Comparison of ENCODE assay signal across 10 cellular contexts in the genomic region with DNA sequence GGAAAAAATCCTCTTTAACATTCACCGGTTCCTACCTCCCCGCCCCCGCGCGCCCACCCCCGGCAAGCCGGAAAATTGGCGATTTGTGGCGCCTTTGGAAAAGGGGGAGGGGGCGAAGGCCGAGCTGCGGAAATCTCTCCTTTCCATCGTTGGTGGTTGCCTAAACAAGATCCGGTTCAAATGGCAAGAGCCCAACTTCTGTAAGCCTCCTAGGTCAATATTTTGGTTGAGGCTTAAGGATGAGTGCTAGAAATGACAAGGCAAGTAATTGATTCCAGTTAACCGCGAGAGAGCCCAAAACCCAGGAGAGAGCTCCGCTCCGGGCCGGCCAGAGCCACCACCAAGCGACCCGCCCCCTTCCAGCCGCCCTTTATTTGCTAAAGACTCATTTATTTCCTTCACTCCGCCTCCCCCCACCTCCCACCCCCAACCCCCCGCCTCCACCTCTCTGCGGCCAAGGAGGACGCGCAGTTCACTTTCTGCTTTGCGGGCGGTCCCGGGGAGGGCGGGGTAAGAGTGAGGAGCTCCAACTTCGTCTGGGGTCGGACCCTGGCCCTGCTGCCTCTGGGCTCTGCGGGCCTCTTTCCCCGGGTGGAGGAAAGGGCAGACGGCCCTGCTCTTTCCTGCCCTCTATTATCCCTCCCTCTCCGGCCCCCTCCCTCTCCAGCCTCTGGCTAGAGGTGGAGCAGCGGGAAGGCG. TPM values are rescaled to one million over a fixed set of nuclear protein-coding genes. Genes with fewer than 3 reads are reported as not detected.
DNase-seq lines count a peak whose midpoint lies in the region; ATAC-seq and TF ChIP-seq lines count a peak whose summit lies in the region.
"Had no signal": no experiment of that assay in that cellular context is flagged by ENCODE, and none has a peak within 500 bp of the region (broad histone marks: within the 10 kb centered on the region; RNA-seq: fewer than 3 reads in every experiment).

No MANE protein-coding gene starts in this region.

- H3K27me3 Mint-ChIP-seq in naive thymus-derived CD4-positive, alpha-beta T cell = peaks cover 52 to 90% (median 74%) of the 10 kb centered on the region in 5 donors

- peaks cover 20 to 78% (median 60%) of the 10 kb centered on the region in 7 donors for H3K4me1 Mint-ChIP-seq in naive thymus-derived CD4-positive, alpha-beta T cell

- TF ChIP-seq CTCF in GM13976 (IDR thresholded peaks at IDR 0.05; ENCODE audit: borderline replicate concordance, control extremely low read depth, extremely low read depth, insufficient read depth, missing control alignments) (no peak), ascending aorta (IDR thresholded peaks at IDR 0.05) (no peak)

- CTCF ChIA-PET in naive thymus-derived CD4-positive, alpha-beta T cell (lab: Charles Lee) = interaction anchor here (0.6 kb wide), 2 partner anchors 17 to 18 kb away, joined by 3 to 5 read pairs; no protein-coding TSS in a partner anchor

- H3K36me3 ChIP-seq in ascending aorta = no peaks in the 10 kb centered on the region
- no peaks in the 10 kb centered on the region for H3K36me3 ChIP-seq in naive thymus-derived CD4-positive, alpha-beta T cell (ENCODE audit: control insufficient read depth in 2 of 3, insufficient read depth in 3 of 3, low read length in 3 of 3)

- no peaks in the 10 kb centered on the region for H3K9me3 ChIP-seq in ascending aorta
- no peaks in the 10 kb centered on the region for H3K9me3 ChIP-seq in naive thymus-derived CD4-positive, alpha-beta T cell (ENCODE audit: control insufficient read depth in 2 of 3, low read length in 3 of 3)

- H3K27ac ChIP-seq in ascending aorta = no peak overlapping the region
- no peak overlapping the region for H3K27ac ChIP-seq in naive thymus-derived CD4-positive, alpha-beta T cell (ENCODE audit: low read depth, low read length)

- peaks cover 12 to 41% of the 10 kb centered on the region in 2 donors for H3K4me1 ChIP-seq in ascending aorta
- H3K4me1 ChIP-seq in naive thymus-derived CD4-positive, alpha-beta T cell (ENCODE audit: control insufficient read depth in 2 of 2, insufficient read depth in 2 of 2, low read length in 2 of 2) = peaks cover 0 to 34% of the 10 kb centered on the region in 2 donors

- DNase-seq in C1 segment of cervical spinal cord (lab: John Stamatoyannopoulos, UW) (peak in 11 of 14 donors; percentile 18 to 67 (median 36)), GM13976 (ENCODE audit: low spot score) (peak; percentile 33), ascending aorta (ENCODE audit: low spot score in 2 of 2) (no peak), SKM-1 treated with dmso at 0.1 percent for 144 hours (lab: John Stamatoyannopoulos, UW; ENCODE audit: unreplicated experiment) (no peak), NOMO-1 (lab: John Stamatoyannopoulos, UW; ENCODE audit: unreplicated experiment in 2 of 2) (no peak), DMS53 (lab: John Stamatoyannopoulos, UW) (no peak)
- DNase-seq in naive thymus-derived CD4-positive, alpha-beta T cell = no peak
- DNase-seq in activated effector memory CD4-positive, alpha-beta T cell treated with Interleukin-2 at 50 U/mL for 16 hours = no peak
- DNase-seq: GF-D8 had no signal

- intact Hi-C loops in ascending aorta (cut with DNase I) = no loop called here
- intact Hi-C loops in naive thymus-derived CD4-positive, alpha-beta T cell (cut with micrococcal nuclease) = no loop called here

- H3K4me3 Mint-ChIP-seq in naive thymus-derived CD4-positive, alpha-beta T cell = peak overlapping the region in 9 of 10 donors; percentile 27 to 85 (median 74)
- H3K4me3 Mint-ChIP-seq: activated T-helper 1 cell treated with anti-CD3 and anti-CD28 coated beads, Interleukin-12 subunit alpha, Interleukin-12 subunit beta, Interleukin-2, Interleukin-4 antibody, amounts not matched to agents 30 ng/mL and 10 ng/mL and 1 ng/mL, durations not matched to agents 14 hours and 24 hours and 36 hours had no signal

- peaks cover 0 to 2% (median 0%) of the 10 kb centered on the region in 11 donors for H3K9me3 Mint-ChIP-seq in naive thymus-derived CD4-positive, alpha-beta T cell
- H3K9me3 Mint-ChIP-seq: activated T-helper 1 cell treated with anti-CD3 and anti-CD28 coated beads, Interleukin-12 subunit alpha, Interleukin-12 subunit beta, Interleukin-2, Interleukin-4 antibody, amounts not matched to agents 30 ng/mL and 10 ng/mL and 1 ng/mL, durations not matched to agents 14 hours and 24 hours and 36 hours had no signal

- H3K4me3 ChIP-seq in ascending aorta = peak overlapping the region; percentile 42 to 50
- H3K4me3 ChIP-seq in naive thymus-derived CD4-positive, alpha-beta T cell (ENCODE audit: low read length) = peak overlapping the region; percentile 24

- POLR2A ChIA-PET in naive thymus-derived CD4-positive, alpha-beta T cell (lab: Charles Lee) = no interaction called here

- H3K27me3 ChIP-seq in ascending aorta = peaks cover 26% of the 10 kb centered on the region
- peaks cover 0 to 35% of the 10 kb centered on the region in 2 donors for H3K27me3 ChIP-seq in naive thymus-derived CD4-positive, alpha-beta T cell (ENCODE audit: control insufficient read depth in 2 of 2, insufficient read depth in 2 of 2, low read length in 2 of 2)

- in situ Hi-C loops in GM13976 (cut with MboI; ENCODE audit: low sequenced_read_pairs, unreplicated experiment) = loop anchor here (25.0 kb wide), 2 partner anchors 402 to 1152 kb away; a partner anchor contains a TSS

- ATAC-seq in naive thymus-derived CD4-positive, alpha-beta T cell = no peak

- H3K36me3 Mint-ChIP-seq in naive thymus-derived CD4-positive, alpha-beta T cell = peaks cover 0 to 4% (median 0%) of the 10 kb centered on the region in 5 donors

- H3K27ac Mint-ChIP-seq in naive thymus-derived CD4-positive, alpha-beta T cell = no peak overlapping the region

RNA-seq across cellular contexts. Expression of a gene that starts 0.8 kb away (rescaled TPM):
- not detected for total RNA-seq in ascending aorta
- not detected for total RNA-seq in naive thymus-derived CD4-positive, alpha-beta T cell
- polyA plus RNA-seq in naive thymus-derived CD4-positive, alpha-beta T cell = not detected
- total RNA-seq: activated T-helper 1 cell treated with anti-CD3 and anti-CD28 coated beads, Interleukin-12 subunit alpha, Interleukin-12 subunit beta, Interleukin-2, Interleukin-4 antibody, amounts not matched to agents 30 ng/mL and 10 ng/mL and 1 ng/mL, durations not matched to agents 14 hours and 24 hours and 36 hours had no signal

Comparison
In these comparisons a context has a peak if more than half of its experiments do, and no peak if none do; other contexts are left out.
1. DNase-seq: peak in C1 segment of cervical spinal cord (11 of 14) and GM13976 (single experiment); none in ascending aorta (0 of 2), naive thymus-derived CD4-positive, alpha-beta T cell (0 of 9), activated effector memory CD4-positive, alpha-beta T cell treated with Interleukin-2 at 50 U/mL for 16 hours (single experiment), SKM-1 treated with dmso at 0.1 percent for 144 hours (single experiment), NOMO-1 (0 of 2) and DMS53 (single experiment).